In the genomic region with DNA sequence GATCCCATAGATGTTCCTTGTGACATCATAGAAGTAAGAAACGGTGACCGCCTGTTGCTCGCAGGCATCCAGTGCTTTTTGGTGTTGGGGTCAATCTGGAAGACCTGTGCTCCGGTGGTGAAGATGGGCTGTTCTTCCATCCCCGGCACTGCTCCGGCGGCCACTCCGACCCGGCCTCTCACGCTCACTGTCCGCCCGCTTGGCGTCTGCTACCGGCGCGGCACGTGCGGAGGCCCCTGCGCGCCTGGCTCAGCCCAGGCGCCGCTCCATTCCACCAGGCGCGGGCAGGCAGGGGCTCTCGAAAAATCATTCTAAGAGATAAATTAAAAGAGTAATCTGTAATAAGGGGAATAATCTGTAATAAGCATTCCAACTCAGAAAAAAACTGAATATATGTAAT, we compare ENCODE assay signal across 22 cellular contexts.
DNase-seq lines count a peak whose midpoint lies in the region; ATAC-seq and TF ChIP-seq lines count a peak whose summit lies in the region.
"Had no signal": no experiment of that assay in that cellular context is flagged by ENCODE, and none has a peak within 500 bp of the region (broad histone marks: within the 10 kb centered on the region; RNA-seq: fewer than 3 reads in every experiment).

No MANE protein-coding gene starts in this region.

- intact Hi-C loops in Right ventricle myocardium inferior (cut with DNase I) = no loop called here

- no peak for ATAC-seq in Right ventricle myocardium inferior
- ATAC-seq: A549 had no signal

- H3K36me3 ChIP-seq in KOPT-K1 (ENCODE audit: insufficient read depth, low read length) = peaks cover 9% of the 10 kb centered on the region
- no peaks in the 10 kb centered on the region for H3K36me3 ChIP-seq in endodermal cell (ENCODE audit: control insufficient read depth, insufficient read depth, low read length)
- H3K36me3 ChIP-seq: BE2C, BLaER1 had no signal

- H3K27me3 Mint-ChIP-seq in activated naive CD8-positive, alpha-beta T cell = peaks cover 2% of the 10 kb centered on the region
- no peaks in the 10 kb centered on the region for H3K27me3 Mint-ChIP-seq in activated naive CD8-positive, alpha-beta T cell treated with anti-CD3 and anti-CD28 coated beads for 36 hours
- no peaks in the 10 kb centered on the region for H3K27me3 Mint-ChIP-seq in endodermal cell (ENCODE audit: insufficient read depth)

- no peaks in the 10 kb centered on the region for H3K9me3 Mint-ChIP-seq in activated naive CD8-positive, alpha-beta T cell (ENCODE audit: low read depth)
- H3K9me3 Mint-ChIP-seq in activated naive CD8-positive, alpha-beta T cell treated with anti-CD3 and anti-CD28 coated beads for 36 hours = no peaks in the 10 kb centered on the region
- H3K9me3 Mint-ChIP-seq in endodermal cell = peaks cover 77% of the 10 kb centered on the region
- H3K9me3 Mint-ChIP-seq: CD8-positive, alpha-beta memory T cell had no signal

- H3K4me3 ChIP-seq in iPS-18c (ENCODE audit: insufficient read depth, low read depth, low read length) (peak overlapping the region; percentile 24; the same call in 1 of the 2 replicates), endodermal cell (ENCODE audit: low read length) (no peak overlapping the region)
- H3K4me3 ChIP-seq: A549, BLaER1 had no signal

- H3K27ac ChIP-seq in KOPT-K1 (ENCODE audit: low read depth, low read length, poor library complexity, severe bottlenecking) (peak overlapping the region; percentile 89), endodermal cell (ENCODE audit: low read depth, low read length) (no peak overlapping the region)
- H3K27ac ChIP-seq: 22Rv1, A549, BLaER1 had no signal

- no peaks in the 10 kb centered on the region for H3K27me3 ChIP-seq in endodermal cell (ENCODE audit: control insufficient read depth, insufficient read depth, low read length, poor library complexity, severe bottlenecking)
- H3K27me3 ChIP-seq: BE2C, BLaER1 had no signal

- no peaks in the 10 kb centered on the region for H3K9me3 ChIP-seq in KOPT-K1 (ENCODE audit: insufficient read depth, low read length, poor library complexity, severe bottlenecking)
- peaks cover 28% of the 10 kb centered on the region for H3K9me3 ChIP-seq in iPS-18c (ENCODE audit: control insufficient read depth, insufficient read depth, low read length)
- H3K9me3 ChIP-seq in endodermal cell (ENCODE audit: control insufficient read depth, low read length) = peaks cover 33% of the 10 kb centered on the region
- H3K9me3 ChIP-seq: A549, BE2C, BLaER1 had no signal

- no peak overlapping the region for H3K4me3 Mint-ChIP-seq in activated naive CD8-positive, alpha-beta T cell
- H3K4me3 Mint-ChIP-seq in activated naive CD8-positive, alpha-beta T cell treated with anti-CD3 and anti-CD28 coated beads for 36 hours = no peak overlapping the region
- no peak overlapping the region for H3K4me3 Mint-ChIP-seq in endodermal cell
- H3K4me3 Mint-ChIP-seq: CD14-positive monocyte had no signal

- no peak for DNase-seq in activated naive CD8-positive, alpha-beta T cell treated with anti-CD3 and anti-CD28 coated beads for 36 hours
- DNase-seq in RKO (ENCODE audit: low spot score) = no peak
- no peak for DNase-seq in Right ventricle myocardium inferior (ENCODE audit: missing footprints)
- DNase-seq in endodermal cell = no peak
- DNase-seq: BE2C; C1 segment of cervical spinal cord; CD4-positive, alpha-beta memory T cell; CD4-positive, CD25-positive, alpha-beta regulatory T cell; CD8-positive, alpha-beta memory T cell; COR-L47; DMS 273 treated with DMSO at 0.1 percent for 48 hours; DMS153; DMS53; DMS79; GF-D8 had no signal

- peaks cover 2% of the 10 kb centered on the region for H3K4me1 Mint-ChIP-seq in activated naive CD8-positive, alpha-beta T cell (ENCODE audit: low read depth)
- no peaks in the 10 kb centered on the region for H3K4me1 Mint-ChIP-seq in activated naive CD8-positive, alpha-beta T cell treated with anti-CD3 and anti-CD28 coated beads for 36 hours
- no peaks in the 10 kb centered on the region for H3K4me1 Mint-ChIP-seq in endodermal cell
- H3K4me1 Mint-ChIP-seq: CD14-positive monocyte had no signal

- WGBS in endodermal cell (ENCODE audit: insufficient coverage in 1 of 2, insufficient read length in 1 of 2), 2 experiments = 94 to 95% methylated on average over 13 to 25 of the region's 25 CpGs

- H3K9ac ChIP-seq in endodermal cell (ENCODE audit: extremely low read depth, low read length, poor library complexity, severe bottlenecking) = no peak overlapping the region
- H3K9ac ChIP-seq: BLaER1 had no signal

- H3K27ac Mint-ChIP-seq in activated naive CD8-positive, alpha-beta T cell = peak overlapping the region; percentile 50
- H3K27ac Mint-ChIP-seq in activated naive CD8-positive, alpha-beta T cell treated with anti-CD3 and anti-CD28 coated beads for 36 hours = no peak overlapping the region
- no peak overlapping the region for H3K27ac Mint-ChIP-seq in endodermal cell
- H3K27ac Mint-ChIP-seq: CD4-positive, alpha-beta memory T cell; CD4-positive, CD25-positive, alpha-beta regulatory T cell; CD8-positive, alpha-beta memory T cell had no signal

- no peak for TF ChIP-seq CTCF in endodermal cell (conservative IDR thresholded peaks at IDR 0.05)

- no peaks in the 10 kb centered on the region for H3K36me3 Mint-ChIP-seq in activated naive CD8-positive, alpha-beta T cell
- no peaks in the 10 kb centered on the region for H3K36me3 Mint-ChIP-seq in activated naive CD8-positive, alpha-beta T cell treated with anti-CD3 and anti-CD28 coated beads for 36 hours
- peaks cover 2% of the 10 kb centered on the region for H3K36me3 Mint-ChIP-seq in endodermal cell (ENCODE audit: low read depth)
- H3K36me3 Mint-ChIP-seq: CD14-positive monocyte; CD4-positive, alpha-beta memory T cell; CD4-positive, CD25-positive, alpha-beta regulatory T cell; CD8-positive, alpha-beta memory T cell had no signal

- no peaks in the 10 kb centered on the region for H3K4me1 ChIP-seq in endodermal cell (ENCODE audit: control insufficient read depth, insufficient read depth, low read length)
- H3K4me1 ChIP-seq: A549, BE2C, BLaER1 had no signal
